In genomic region chr16:85659336-85659735, GRCh38 we compare ENCODE assay signal across 11 cellular contexts. TPM values are rescaled to one million over a fixed set of nuclear protein-coding genes. Genes with fewer than 3 reads are reported as not detected.
DNase-seq lines count a peak whose midpoint lies in the region; ATAC-seq and TF ChIP-seq lines count a peak whose summit lies in the region.
"Had no signal": no experiment of that assay in that cellular context is flagged by ENCODE, and none has a peak within 500 bp of the region (broad histone marks: within the 10 kb centered on the region; RNA-seq: fewer than 3 reads in every experiment).

No MANE protein-coding gene starts in this region.

- ATAC-seq in natural killer cell (no peak), heart right ventricle (peak in 3 of 8 donors; percentile 7 to 34 (median 28)), HG03135 (IDR thresholded peaks at IDR 0.05; ENCODE audit: unreplicated experiment) (no peak)
- ATAC-seq in natural killer cell treated with Interleukin-12 subunit alpha and Interleukin-12 subunit beta and Interleukin-15 and Interleukin-18, amount 100 ng/mL, for 72 hours = no peak

- H3K4me2 ChIP-seq in neural progenitor cell = no peak overlapping the region

- no peaks in the 10 kb centered on the region for H3K79me2 ChIP-seq in neural progenitor cell (ENCODE audit: low read depth)

- H3K4me1 Mint-ChIP-seq in natural killer cell (peaks cover 5% of the 10 kb centered on the region in 2 donors), neural progenitor cell (peaks cover 31% of the 10 kb centered on the region), type B pancreatic cell (ENCODE audit: unreplicated experiment) (peaks cover 21% of the 10 kb centered on the region)
- peaks cover 0 to 7% of the 10 kb centered on the region in 2 donors for H3K4me1 Mint-ChIP-seq in natural killer cell treated with Interleukin-12 subunit alpha and Interleukin-12 subunit beta and Interleukin-15 and Interleukin-18, amount 100 ng/mL, for 72 hours (ENCODE audit: low read depth in 2 of 2)
- H3K4me1 Mint-ChIP-seq: activated naive CD4-positive, alpha-beta T cell treated with anti-CD3 and anti-CD28 coated beads, Interleukin-2, amount 50 U/mL, for 24 hours; CD4-positive, CD25-positive, alpha-beta regulatory T cell had no signal

- intact Hi-C loops in natural killer cell (cut with micrococcal nuclease) (loop anchor here (10.0 kb wide), 1 partner anchor 55 kb away; no protein-coding TSS in a partner anchor), heart right ventricle (cut with DNase I) (loop anchor here in 3 of 10 donors (1.0 to 5.0 kb wide), 3 partner anchors 58 to 59 kb away; no protein-coding TSS in a partner anchor)

- no peak overlapping the region for H3K9ac ChIP-seq in neural progenitor cell

- H3K4me1 ChIP-seq in heart right ventricle (peaks cover 0 to 23% (median 13%) of the 10 kb centered on the region in 9 donors), neural progenitor cell (peaks cover 27% of the 10 kb centered on the region)

- TF ChIP-seq CTCF in natural killer cell (IDR thresholded peaks at IDR 0.05) = no peak
- TF ChIP-seq CTCF in heart right ventricle (IDR thresholded peaks at IDR 0.05) = no peak
- TF ChIP-seq CTCF in neural progenitor cell (IDR thresholded peaks at IDR 0.05) = no peak
- no peak for TF ChIP-seq CTCF in type B pancreatic cell (conservative IDR thresholded peaks at IDR 0.05)

- peaks cover 14% of the 10 kb centered on the region for H4K20me1 ChIP-seq in neural progenitor cell (ENCODE audit: low read depth)

- 62 to 65% methylated on average over 8 of the region's 8 CpGs for WGBS in heart right ventricle, 2 donors

- H3K27ac ChIP-seq in heart right ventricle = peak overlapping the region in 8 of 10 donors; percentile 15 to 63 (median 38)
- no peak overlapping the region for H3K27ac ChIP-seq in neural progenitor cell

- H3K27ac Mint-ChIP-seq in natural killer cell = peak overlapping the region; percentile 60 to 84
- H3K27ac Mint-ChIP-seq in natural killer cell treated with Interleukin-12 subunit alpha and Interleukin-12 subunit beta and Interleukin-15 and Interleukin-18, amount 100 ng/mL, for 72 hours = peak overlapping the region in 1 of 2 donors; percentile 52
- no peak overlapping the region for H3K27ac Mint-ChIP-seq in neural progenitor cell
- peak overlapping the region; percentile 77 for H3K27ac Mint-ChIP-seq in type B pancreatic cell

- H3K36me3 Mint-ChIP-seq in natural killer cell (no peaks in the 10 kb centered on the region), neural progenitor cell (peaks cover 28% of the 10 kb centered on the region), type B pancreatic cell (peaks cover 13% of the 10 kb centered on the region)
- H3K36me3 Mint-ChIP-seq in natural killer cell treated with Interleukin-12 subunit alpha and Interleukin-12 subunit beta and Interleukin-15 and Interleukin-18, amount 100 ng/mL, for 72 hours = no peaks in the 10 kb centered on the region

- H3K9me3 Mint-ChIP-seq in natural killer cell (no peaks in the 10 kb centered on the region), neural progenitor cell (no peaks in the 10 kb centered on the region), type B pancreatic cell (no peaks in the 10 kb centered on the region)
- H3K9me3 Mint-ChIP-seq in natural killer cell treated with Interleukin-12 subunit alpha and Interleukin-12 subunit beta and Interleukin-15 and Interleukin-18, amount 100 ng/mL, for 72 hours = no peaks in the 10 kb centered on the region
- H3K9me3 Mint-ChIP-seq: activated naive CD4-positive, alpha-beta T cell treated with anti-CD3 and anti-CD28 coated beads, Interleukin-2, amount 50 U/mL, for 24 hours; CD4-positive, CD25-positive, alpha-beta regulatory T cell had no signal

- H3K27me3 ChIP-seq in heart right ventricle = no peaks in the 10 kb centered on the region
- no peaks in the 10 kb centered on the region for H3K27me3 ChIP-seq in neural progenitor cell
- H3K27me3 ChIP-seq in MG63 = no peaks in the 10 kb centered on the region

- H3F3A ChIP-seq in neural progenitor cell (ENCODE audit: low read depth) = peaks cover 33% of the 10 kb centered on the region

- H3K4me3 ChIP-seq in heart right ventricle = no peak overlapping the region
- H3K4me3 ChIP-seq in neural progenitor cell = no peak overlapping the region
- H3K4me3 ChIP-seq in MG63 = no peak overlapping the region

- H3K9me3 ChIP-seq in heart right ventricle (no peaks in the 10 kb centered on the region), neural progenitor cell (ENCODE audit: low read depth) (no peaks in the 10 kb centered on the region), MG63 (no peaks in the 10 kb centered on the region)

- H3K27me3 Mint-ChIP-seq in natural killer cell (ENCODE audit: low read depth in 2 of 2) = no peaks in the 10 kb centered on the region
- no peaks in the 10 kb centered on the region for H3K27me3 Mint-ChIP-seq in natural killer cell treated with Interleukin-12 subunit alpha and Interleukin-12 subunit beta and Interleukin-15 and Interleukin-18, amount 100 ng/mL, for 72 hours
- peaks cover 15% of the 10 kb centered on the region for H3K27me3 Mint-ChIP-seq in neural progenitor cell (ENCODE audit: insufficient read depth, low read depth)
- no peaks in the 10 kb centered on the region for H3K27me3 Mint-ChIP-seq in type B pancreatic cell
- H3K27me3 Mint-ChIP-seq: activated naive CD4-positive, alpha-beta T cell treated with anti-CD3 and anti-CD28 coated beads, Interleukin-2, amount 50 U/mL, for 24 hours; CD4-positive, CD25-positive, alpha-beta regulatory T cell had no signal

- no peak overlapping the region for H3K4me3 Mint-ChIP-seq in natural killer cell
- H3K4me3 Mint-ChIP-seq in natural killer cell treated with Interleukin-12 subunit alpha and Interleukin-12 subunit beta and Interleukin-15 and Interleukin-18, amount 100 ng/mL, for 72 hours = no peak overlapping the region
- H3K4me3 Mint-ChIP-seq in neural progenitor cell = peak overlapping the region; percentile 46
- no peak overlapping the region for H3K4me3 Mint-ChIP-seq in type B pancreatic cell
- H3K4me3 Mint-ChIP-seq: activated naive CD4-positive, alpha-beta T cell treated with anti-CD3 and anti-CD28 coated beads, Interleukin-2, amount 50 U/mL, for 24 hours; CD4-positive, CD25-positive, alpha-beta regulatory T cell had no signal

- DNase-seq in natural killer cell (no peak), heart right ventricle (peak in 1 of 2 donors; percentile 3), neural progenitor cell (ENCODE audit: low spot score) (no peak), type B pancreatic cell (ENCODE audit: extremely low spot score, unreplicated experiment) (no peak), MG63 (no peak), kidney glomerular epithelial cell (lab: John Stamatoyannopoulos, UW) (no peak)
- DNase-seq in natural killer cell treated with Interleukin-12 subunit alpha and Interleukin-12 subunit beta and Interleukin-15 and Interleukin-18, amount 100 ng/mL, for 72 hours (ENCODE audit: low spot score) = no peak
- DNase-seq: NCI-H1417 treated with DMSO at 0.1 percent for 48 hours had no signal

- peaks cover 0 to 98% (median 61%) of the 10 kb centered on the region in 9 donors for H3K36me3 ChIP-seq in heart right ventricle
- H3K36me3 ChIP-seq in neural progenitor cell = no peaks in the 10 kb centered on the region
- H3K36me3 ChIP-seq in MG63 = peaks cover 32% of the 10 kb centered on the region

- H2AFZ ChIP-seq in neural progenitor cell (replicated peaks) = no peak overlapping the region

RNA-seq across cellular contexts. Expression of gene GINS2, which starts 29.4 kb away (rescaled TPM):
- total RNA-seq in natural killer cell (1 to 10 TPM in 1 of 3 donors, under 1 TPM in 2; 0.73 to 2.6 (median 0.89) TPM), heart right ventricle (1 to 10 TPM in 2 of 10 donors, under 1 TPM in 8; 0.20 to 2.8 (median 0.80) TPM), neural progenitor cell (ENCODE audit: low replicate concordance) (47.9 and 51.9 TPM in 2 replicates), type B pancreatic cell (ENCODE audit: low replicate concordance) (13.7 and 39.9 TPM in 2 replicates)
- 10 to 100 TPM; 34.3 to 69.5 TPM for total RNA-seq in natural killer cell treated with Interleukin-12 subunit alpha and Interleukin-12 subunit beta and Interleukin-15 and Interleukin-18, amount 100 ng/mL, for 72 hours
- polyA plus RNA-seq in heart right ventricle = under 1 TPM; 0.22 to 0.51 TPM
- total RNA-seq in MG63 (2014; rRNA removed; shearing (Covaris generic); ENCODE audit: low replicate concordance) = 12.8 and 19.2 TPM in 2 replicates

RNA-seq across cellular contexts. Expression of gene GSE1, which starts 46.2 kb away (rescaled TPM):
- total RNA-seq in natural killer cell (100 to 1,000 TPM; 232 to 277 (median 233) TPM), heart right ventricle (10 to 100 TPM; 31.1 to 53.2 (median 33.6) TPM), neural progenitor cell (ENCODE audit: low replicate concordance) (7.7 and 20.4 TPM in 2 replicates), type B pancreatic cell (ENCODE audit: low replicate concordance) (101 and 112 TPM in 2 replicates)
- total RNA-seq in natural killer cell treated with Interleukin-12 subunit alpha and Interleukin-12 subunit beta and Interleukin-15 and Interleukin-18, amount 100 ng/mL, for 72 hours = 100 to 1,000 TPM in 1 of 2 donors, 10 to 100 TPM in 1; 84.9 to 146 TPM
- 10 to 100 TPM; 15.6 to 25.0 TPM for polyA plus RNA-seq in heart right ventricle
- total RNA-seq in MG63 (2014; rRNA removed; shearing (Covaris generic); ENCODE audit: low replicate concordance) = 9.3 and 19.1 TPM in 2 replicates
